Comparison of ENCODE assay signal across 12 cellular contexts in the genomic region with DNA sequence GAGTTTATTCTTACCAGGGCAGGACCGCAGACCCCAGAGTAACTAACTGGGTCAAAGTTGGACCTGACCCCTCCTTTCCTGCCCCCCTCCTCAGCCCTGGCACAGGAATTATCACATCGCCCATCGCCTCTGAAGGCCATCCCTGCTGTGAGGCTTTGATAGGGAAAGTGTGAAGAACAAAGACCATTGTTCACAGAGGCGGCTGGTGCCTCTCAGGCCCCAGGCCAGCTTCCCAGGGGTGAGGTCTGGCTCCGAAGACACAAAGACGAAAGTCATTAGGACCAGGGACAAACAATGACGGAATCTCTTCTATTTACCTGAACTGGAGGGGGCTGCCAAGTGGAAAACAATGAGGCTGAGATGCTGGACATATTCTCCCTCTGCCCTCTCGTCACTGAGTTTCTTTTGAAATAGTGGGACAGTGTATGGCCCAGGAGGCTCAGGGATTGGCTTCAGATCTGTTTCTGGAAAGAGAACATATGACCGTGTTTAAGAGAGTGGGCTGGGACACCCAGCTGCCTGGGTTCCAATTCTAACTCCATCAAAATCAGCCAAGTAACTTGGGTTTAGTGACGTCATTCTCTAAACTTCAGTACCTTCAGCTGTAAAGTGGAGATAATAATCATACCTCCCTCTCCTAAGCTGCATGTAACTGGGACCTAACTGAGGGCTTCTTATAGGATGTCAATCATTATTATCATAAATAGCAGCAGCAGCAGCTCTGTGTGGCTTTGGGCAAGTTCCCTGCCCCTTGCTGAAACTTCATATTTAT.
DNase-seq lines count a peak whose midpoint lies in the region; ATAC-seq and TF ChIP-seq lines count a peak whose summit lies in the region.
"Had no signal": no experiment of that assay in that cellular context is flagged by ENCODE, and none has a peak within 500 bp of the region (broad histone marks: within the 10 kb centered on the region; RNA-seq: fewer than 3 reads in every experiment).

No MANE protein-coding gene starts in this region.

- peaks cover 6% of the 10 kb centered on the region; the same call in 2 of the 3 replicates for H3K9me3 Mint-ChIP-seq in GM23338

- H3K36me3 Mint-ChIP-seq in GM23338 (ENCODE audit: low read depth) = peaks cover 6% of the 10 kb centered on the region; the same call in 2 of the 3 replicates

- no peak overlapping the region for H3K27ac Mint-ChIP-seq in GM23338

- H4K20me1 ChIP-seq in GM23338 (replicated peaks; ENCODE audit: insufficient read depth) = no peaks in the 10 kb centered on the region
- H4K20me1 ChIP-seq in neural cell (ENCODE audit: insufficient read depth) = no peaks in the 10 kb centered on the region

- intact Hi-C loops in heart left ventricle (cut with DNase I) = loop anchor here in 6 of 10 donors (2.0 to 10.0 kb wide), 8 partner anchors 56 to 823 kb away; a partner anchor contains a TSS

- TF ChIP-seq CTCF in GM23338 (conservative IDR thresholded peaks at IDR 0.05; ENCODE audit: low read depth in 2 of 2) = no peak
- TF ChIP-seq CTCF in heart left ventricle (IDR thresholded peaks at IDR 0.05) = no peak
- TF ChIP-seq CTCF in neural cell (IDR thresholded peaks at IDR 0.05; ENCODE audit: poor library complexity, severe bottlenecking) = no peak
- TF ChIP-seq CTCF in foreskin keratinocyte (conservative IDR thresholded peaks at IDR 0.05) = no peak

- H3K4me2 ChIP-seq in GM23338 (peak overlapping the region; percentile 55), neural cell (ENCODE audit: low read length) (no peak overlapping the region)

- H3K27me3 Mint-ChIP-seq in GM23338 (ENCODE audit: insufficient read depth, low read depth, poor library complexity) = peaks cover 29% of the 10 kb centered on the region

- no peaks in the 10 kb centered on the region for H3K79me2 ChIP-seq in GM23338 (replicated peaks; ENCODE audit: insufficient read depth)
- H3K79me2 ChIP-seq in neural cell (replicated peaks; ENCODE audit: insufficient read depth, low read length) = no peaks in the 10 kb centered on the region
- H3K79me2 ChIP-seq: parathyroid adenoma had no signal

- H3F3A ChIP-seq in GM23338 (replicated peaks; ENCODE audit: low read depth) (no peaks in the 10 kb centered on the region), neural cell (ENCODE audit: insufficient read depth, low read length, poor library complexity, severe bottlenecking) (no peaks in the 10 kb centered on the region)

- DNase-seq in GM23338 (ENCODE audit: low spot score) (peak; percentile 95), NCI-H748 (lab: John Stamatoyannopoulos, UW; ENCODE audit: unreplicated experiment) (peak; percentile 97), heart left ventricle (peak in 4 of 5 donors; percentile 48 to 61 (median 60)), foreskin keratinocyte (no peak), HuH-7 (ENCODE audit: low spot score) (no peak), NCI-H2107 (lab: John Stamatoyannopoulos, UW) (no peak)
- DNase-seq: DND-41, kidney glomerular epithelial cell, T-helper 2 cell had no signal

- H3K9me2 ChIP-seq in GM23338 (ENCODE audit: insufficient read depth) = peaks cover 4% of the 10 kb centered on the region
- no peaks in the 10 kb centered on the region for H3K9me2 ChIP-seq in neural cell (ENCODE audit: insufficient read depth, low read length)

- H3K4me3 ChIP-seq in GM23338 (peak overlapping the region; percentile 21), heart left ventricle (no peak overlapping the region), neural cell (ENCODE audit: low read length) (no peak overlapping the region)

- ATAC-seq in GM23338 (peak; percentile 94), heart left ventricle (peak in 3 of 4 donors; percentile 64 to 84 (median 77)), foreskin keratinocyte (no peak), SK-N-SH treated with all-trans-retinoic acid at 6 μM for 48 hours (no peak)

- TF ChIP-seq RAD21 in neural cell (conservative IDR thresholded peaks at IDR 0.05) = no peak

- H3K4me1 ChIP-seq in GM23338 (ENCODE audit: insufficient read depth) = peaks cover 48% of the 10 kb centered on the region
- H3K4me1 ChIP-seq in heart left ventricle = peaks cover 0 to 46% (median 24%) of the 10 kb centered on the region in 12 donors
- no peaks in the 10 kb centered on the region for H3K4me1 ChIP-seq in foreskin keratinocyte
- H3K4me1 ChIP-seq: parathyroid adenoma had no signal

- H3K36me3 ChIP-seq in GM23338 (ENCODE audit: insufficient read depth) (no peaks in the 10 kb centered on the region), heart left ventricle (no peaks in the 10 kb centered on the region), neural cell (ENCODE audit: insufficient read depth, low read length) (no peaks in the 10 kb centered on the region)

- H3K27ac ChIP-seq in GM23338 (ENCODE audit: low read depth) (no peak overlapping the region), heart left ventricle (peak overlapping the region in 8 of 12 donors; percentile 14 to 67 (median 38)), neural cell (ENCODE audit: low read length) (no peak overlapping the region), foreskin keratinocyte (no peak overlapping the region)
- H3K27ac ChIP-seq: parathyroid adenoma had no signal

- no peak for TF ChIP-seq EP300 in neural cell (conservative IDR thresholded peaks at IDR 0.05; ENCODE audit: poor library complexity, severe bottlenecking)

- H3K27me3 ChIP-seq in GM23338 (ENCODE audit: insufficient read depth) (peaks cover 22% of the 10 kb centered on the region), heart left ventricle (no peaks in the 10 kb centered on the region), neural cell (ENCODE audit: insufficient read depth, low read depth, low read length) (no peaks in the 10 kb centered on the region), foreskin keratinocyte (no peaks in the 10 kb centered on the region)

- H3K4me3 Mint-ChIP-seq in GM23338 = peak overlapping the region; percentile 50

- H3K4me1 Mint-ChIP-seq in GM23338 = peaks cover 57% of the 10 kb centered on the region

- no peak overlapping the region for H2AFZ ChIP-seq in GM23338
- H2AFZ ChIP-seq in neural cell (ENCODE audit: low read depth, low read length) = peak overlapping the region; percentile 4
- H2AFZ ChIP-seq: parathyroid adenoma had no signal

- no peak for TF ChIP-seq POLR2A in heart left ventricle (IDR thresholded peaks at IDR 0.05)

- H3K9me3 ChIP-seq in heart left ventricle = peaks cover 0 to 10% (median 4%) of the 10 kb centered on the region in 12 donors
- no peaks in the 10 kb centered on the region for H3K9me3 ChIP-seq in neural cell (ENCODE audit: low read length)

- WGBS in heart left ventricle, 4 donors = 29 to 48% (median 36%) methylated on average over 10 of the region's 10 CpGs

- H3K9ac ChIP-seq in neural cell (ENCODE audit: low read length) = no peak overlapping the region
- H3K9ac ChIP-seq: parathyroid adenoma had no signal

TF ChIP-seq in GM23338, 12 proteins besides CTCF, POLR2A, EP300 and RAD21 (continues in another document):
- TF ChIP-seq STAT1 (IDR thresholded peaks at IDR 0.05; ENCODE audit: unreplicated experiment) = no peak
- peak; percentile 85 for TF ChIP-seq CREB1 (CRISPR knock-in tag; IDR thresholded peaks at IDR 0.05; ENCODE audit: low read depth)
- TF ChIP-seq, protein P1, sequence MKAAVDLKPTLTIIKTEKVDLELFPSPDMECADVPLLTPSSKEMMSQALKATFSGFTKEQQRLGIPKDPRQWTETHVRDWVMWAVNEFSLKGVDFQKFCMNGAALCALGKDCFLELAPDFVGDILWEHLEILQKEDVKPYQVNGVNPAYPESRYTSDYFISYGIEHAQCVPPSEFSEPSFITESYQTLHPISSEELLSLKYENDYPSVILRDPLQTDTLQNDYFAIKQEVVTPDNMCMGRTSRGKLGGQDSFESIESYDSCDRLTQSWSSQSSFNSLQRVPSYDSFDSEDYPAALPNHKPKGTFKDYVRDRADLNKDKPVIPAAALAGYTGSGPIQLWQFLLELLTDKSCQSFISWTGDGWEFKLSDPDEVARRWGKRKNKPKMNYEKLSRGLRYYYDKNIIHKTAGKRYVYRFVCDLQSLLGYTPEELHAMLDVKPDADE (IDR thresholded peaks at IDR 0.05) = peak; percentile 27; the same call in 1 of the 2 replicates
- no peak for TF ChIP-seq EZH2phosphoT487 (IDR thresholded peaks at IDR 0.05; ENCODE audit: unreplicated experiment)
- TF ChIP-seq JUNB (IDR thresholded peaks at IDR 0.05; ENCODE audit: unreplicated experiment) = no peak

TF ChIP-seq in neural cell, 6 proteins besides CTCF, POLR2A, EP300 and RAD21 (continues in another document):
- TF ChIP-seq MXI1 (conservative IDR thresholded peaks at IDR 0.05; ENCODE audit: poor library complexity, severe bottlenecking) = no peak
- no peak for TF ChIP-seq POLR2AphosphoS5 (IDR thresholded peaks at IDR 0.05)

TF ChIP-seq in SK-N-SH treated with all-trans-retinoic acid at 6 μM for 48 hours, 23 proteins besides CTCF, POLR2A, EP300 and RAD21:
- TF ChIP-seq ESRRG (CRISPR knock-in tag; IDR thresholded peaks at IDR 0.05) (no peak), TCF4 (CRISPR knock-in tag; IDR thresholded peaks at IDR 0.05; ENCODE audit: borderline replicate concordance) (no peak), ZFP30 (CRISPR knock-in tag; IDR thresholded peaks at IDR 0.05) (no peak), ZNF70 (CRISPR knock-in tag; IDR thresholded peaks at IDR 0.05) (no peak)
TF ChIP-seq in SK-N-SH treated with all-trans-retinoic acid at 6 μM for 48 hours: peak in this region for 0.

Comparison
In these comparisons a context has a peak if more than half of its experiments do, and no peak if none do; other contexts are left out.
1. ATAC-seq: peak in GM23338 (single experiment) and heart left ventricle (3 of 4); none in foreskin keratinocyte (single experiment) and SK-N-SH treated with all-trans-retinoic acid at 6 μM for 48 hours (single experiment).
2. DNase-seq: peak in GM23338 (single experiment), NCI-H748 (single experiment) and heart left ventricle (4 of 5); none in foreskin keratinocyte (0 of 2), HuH-7 (single experiment) and NCI-H2107 (single experiment).
3. H3K27ac ChIP-seq: peak in heart left ventricle (8 of 12); none in GM23338 (single experiment), neural cell (single experiment) and foreskin keratinocyte (single experiment).